ENCODE assay signal across 9 cellular contexts in the genomic region with DNA sequence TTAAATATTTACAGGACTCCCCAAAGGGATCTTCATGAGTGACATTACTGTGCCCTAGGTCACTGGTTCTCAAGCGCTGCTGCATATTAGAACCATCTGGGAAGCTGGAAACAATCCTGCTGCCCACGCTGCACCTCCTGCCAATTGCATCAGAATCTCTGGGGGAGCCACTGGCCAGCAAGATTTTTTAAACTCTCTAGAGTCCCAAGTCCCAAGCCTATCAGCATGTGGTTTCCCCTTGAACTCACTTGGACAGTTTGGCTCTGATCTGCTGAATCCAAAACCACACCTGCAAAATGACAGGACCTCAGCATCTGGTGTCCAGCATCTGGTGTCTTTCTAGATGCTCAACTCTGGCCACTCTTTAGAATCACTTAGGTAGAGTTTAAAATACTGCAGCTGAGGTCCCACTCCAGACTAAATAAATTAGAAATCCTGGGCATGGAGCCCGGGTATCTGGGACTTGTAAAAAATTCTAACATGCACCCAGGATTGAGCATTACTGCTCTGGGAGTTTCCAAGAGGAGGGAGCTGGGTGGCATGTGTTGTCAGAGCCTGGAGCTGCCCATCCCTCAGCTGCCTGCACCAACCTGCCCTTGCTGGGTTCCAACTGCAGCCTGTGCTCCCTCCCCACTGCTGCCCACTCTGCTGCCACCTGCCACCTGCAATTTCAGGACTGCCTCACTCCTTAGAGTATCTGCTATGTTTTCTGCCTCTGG.
DNase-seq lines count a peak whose midpoint lies in the region; ATAC-seq and TF ChIP-seq lines count a peak whose summit lies in the region.
"Had no signal": no experiment of that assay in that cellular context is flagged by ENCODE, and none has a peak within 500 bp of the region (broad histone marks: within the 10 kb centered on the region; RNA-seq: fewer than 3 reads in every experiment).

No MANE protein-coding gene starts in this region.

- H3K27ac Mint-ChIP-seq in activated naive CD4-positive, alpha-beta T cell treated with anti-CD3 and anti-CD28 coated beads, Interleukin-2, amount 50 U/mL, for 24 hours: peak overlapping the region; percentile 74

- no peak overlapping the region for H3K4me3 Mint-ChIP-seq in activated naive CD4-positive, alpha-beta T cell treated with anti-CD3 and anti-CD28 coated beads, Interleukin-2, amount 50 U/mL, for 24 hours

- TF ChIP-seq EP300 in gastroesophageal sphincter (IDR thresholded peaks at IDR 0.05): no peak

- H3K27me3 ChIP-seq in RWPE2 (ENCODE audit: insufficient read depth, poor library complexity, severe bottlenecking): no peaks in the 10 kb centered on the region
- H3K27me3 ChIP-seq in gastroesophageal sphincter: no peaks in the 10 kb centered on the region
- H3K27me3 ChIP-seq: colonic mucosa had no signal

- H3K4me1 Mint-ChIP-seq in activated naive CD4-positive, alpha-beta T cell treated with anti-CD3 and anti-CD28 coated beads, Interleukin-2, amount 50 U/mL, for 24 hours: peaks cover 20% of the 10 kb centered on the region

- no peaks in the 10 kb centered on the region for H3K9me3 Mint-ChIP-seq in activated naive CD4-positive, alpha-beta T cell treated with anti-CD3 and anti-CD28 coated beads, Interleukin-2, amount 50 U/mL, for 24 hours

- H3K27ac ChIP-seq in RWPE2 (ENCODE audit: poor library complexity, severe bottlenecking): no peak overlapping the region
- H3K27ac ChIP-seq in gastroesophageal sphincter: peak overlapping the region in 3 of 4 donors; percentile 33 to 52 (median 48)
- H3K27ac ChIP-seq: colonic mucosa had no signal

- H3K27me3 Mint-ChIP-seq in activated naive CD4-positive, alpha-beta T cell treated with anti-CD3 and anti-CD28 coated beads, Interleukin-2, amount 50 U/mL, for 24 hours: no peaks in the 10 kb centered on the region

- no peak for DNase-seq in activated naive CD4-positive, alpha-beta T cell treated with Interleukin-2 at 50 U/mL for 16 hours
- DNase-seq in RWPE2 (ENCODE audit: low spot score): no peak
- DNase-seq in ureter (ENCODE audit: low spot score): peak; percentile 60
- DNase-seq in glomerular visceral epithelial cell (ENCODE audit: extremely low spot score): no peak
- DNase-seq in NCI-H524 treated with DMSO at 0.1 percent for 48 hours (lab: John Stamatoyannopoulos, UW): no peak
- DNase-seq in amniotic stem cell (lab: John Stamatoyannopoulos, UW): no peak
- DNase-seq: colonic mucosa had no signal

- TF ChIP-seq CTCF in RWPE2 (IDR thresholded peaks at IDR 0.05; ENCODE audit: poor library complexity, severe bottlenecking): no peak
- TF ChIP-seq CTCF in gastroesophageal sphincter (IDR thresholded peaks at IDR 0.05): no peak

- no peak overlapping the region for H3K4me3 ChIP-seq in RWPE2 (ENCODE audit: severe bottlenecking)
- no peak overlapping the region for H3K4me3 ChIP-seq in gastroesophageal sphincter
- H3K4me3 ChIP-seq: colonic mucosa had no signal

- ATAC-seq in RWPE2 (ENCODE audit: low read depth) (0 out of 3 replicates have a peak, but pooled peaks have one; percentile 23), gastroesophageal sphincter (no peak)

- H3K9me3 ChIP-seq in RWPE2 (ENCODE audit: severe bottlenecking) (no peaks in the 10 kb centered on the region), gastroesophageal sphincter (no peaks in the 10 kb centered on the region)
- H3K9me3 ChIP-seq: colonic mucosa had no signal

- H3K36me3 Mint-ChIP-seq in activated naive CD4-positive, alpha-beta T cell treated with anti-CD3 and anti-CD28 coated beads, Interleukin-2, amount 50 U/mL, for 24 hours: peaks cover under 1% of the 10 kb centered on the region

- TF ChIP-seq POLR2A in gastroesophageal sphincter (IDR thresholded peaks at IDR 0.05): no peak

- H3K36me3 ChIP-seq in RWPE2 (ENCODE audit: low read depth) (no peaks in the 10 kb centered on the region), gastroesophageal sphincter (no peaks in the 10 kb centered on the region)
- H3K36me3 ChIP-seq: colonic mucosa had no signal

- H3K4me1 ChIP-seq in RWPE2 (ENCODE audit: insufficient read depth, poor library complexity, severe bottlenecking) (no peaks in the 10 kb centered on the region), gastroesophageal sphincter (peaks cover 12 to 33% (median 22%) of the 10 kb centered on the region in 3 donors)
- H3K4me1 ChIP-seq: colonic mucosa had no signal

- WGBS in gastroesophageal sphincter (ENCODE audit: low coverage in 1 of 2), 2 donors: 15 to 28% methylated on average over 2 of the region's 3 CpGs
